ENCODE assay signal across 8 cellular contexts in the genomic region with DNA sequence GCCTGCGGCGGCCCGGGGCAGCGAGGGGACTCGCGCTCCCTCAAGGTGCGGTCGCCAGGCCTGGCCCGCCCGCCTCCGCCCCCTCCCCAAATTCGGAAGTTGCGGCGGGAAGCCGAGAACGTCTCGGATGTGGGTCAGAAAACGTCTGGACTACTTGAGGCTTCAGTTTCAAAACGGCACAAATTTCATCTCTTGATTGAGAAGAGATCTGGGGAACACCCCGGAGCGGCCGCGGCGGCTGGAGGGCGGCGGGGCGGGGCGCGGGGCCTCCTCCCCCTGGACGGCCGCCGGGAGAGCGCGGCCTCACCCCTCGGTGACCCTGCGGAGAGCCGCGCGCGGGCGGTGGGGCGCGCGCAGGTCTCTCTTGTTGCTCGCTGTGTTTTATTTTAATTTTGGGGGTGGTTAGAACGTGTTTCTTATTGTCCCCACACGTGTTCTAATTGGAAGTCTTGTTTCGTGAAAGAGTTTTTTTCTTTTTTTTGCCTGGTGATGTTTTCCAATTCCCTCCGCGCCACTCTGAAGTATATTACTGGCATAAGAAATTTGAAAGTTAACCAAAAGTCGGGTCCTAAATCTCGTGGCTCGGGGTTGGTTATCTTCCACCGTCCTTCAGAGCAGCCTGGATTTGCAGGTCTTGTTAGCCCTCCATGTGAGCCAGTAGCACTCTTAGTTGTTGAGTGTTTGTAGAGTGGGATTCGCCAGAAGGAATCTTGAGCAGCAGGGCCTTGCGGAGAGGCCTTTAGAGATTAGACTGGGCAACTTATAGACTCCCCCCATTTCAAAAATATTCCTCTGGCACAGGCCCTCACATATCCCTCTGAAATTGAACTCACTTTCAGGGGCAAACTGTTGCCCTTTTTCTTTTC. TPM values are rescaled to one million over a fixed set of nuclear protein-coding genes. Genes with fewer than 3 reads are reported as not detected.
DNase-seq lines count a peak whose midpoint lies in the region; ATAC-seq and TF ChIP-seq lines count a peak whose summit lies in the region.

No MANE protein-coding gene starts in this region.

- peak; percentile 13 for DNase-seq in EH (ENCODE audit: low read depth)
- peak; percentile 34 for DNase-seq in KG1 (lab: John Stamatoyannopoulos, UW)
- no peak for DNase-seq in astrocyte of the cerebellum (ENCODE audit: low read depth)
- DNase-seq in RKO (ENCODE audit: low spot score), result no peak
- DNase-seq in SHP77 treated with DMSO at 0.1 percent for 48 hours (lab: John Stamatoyannopoulos, UW), result no peak
- DNase-seq in GM19238 (ENCODE audit: insufficient read length, low spot score), result no peak

- in situ Hi-C loops in astrocyte of the cerebellum (cut with HindIII; ENCODE audit: low sequenced_read_pairs), result no loop called here

- TF ChIP-seq CTCF in astrocyte of the cerebellum (IDR thresholded peaks at IDR 0.05; ENCODE audit: low read depth, low read length, missing control alignments), result no peak

- ATAC-seq in HG02870 (IDR thresholded peaks at IDR 0.05; ENCODE audit: unreplicated experiment), result no peak

- H3K4me3 ChIP-seq in astrocyte of the cerebellum (ENCODE audit: low read depth, low read length) (peak overlapping the region; percentile 52), mononuclear cell (ENCODE audit: low read length) (peak overlapping the region; percentile 34)

- H3K4me1 ChIP-seq in mononuclear cell (ENCODE audit: insufficient read depth, low read length), result peaks cover 19% of the 10 kb centered on the region

- H3K9me3 ChIP-seq in mononuclear cell (ENCODE audit: low read depth, low read length), result no peaks in the 10 kb centered on the region

- peaks cover 29% of the 10 kb centered on the region for H3K27me3 ChIP-seq in mononuclear cell (ENCODE audit: insufficient read depth, low read length)

RNA-seq across cellular contexts. Expression of gene PCBP3, which starts 0.7 kb away (rescaled TPM):
- total RNA-seq in mononuclear cell, result 2.2 TPM

Comparison
In these comparisons a context has a peak if more than half of its experiments do, and no peak if none do; other contexts are left out.
1. DNase-seq: peak in EH (single experiment) and KG1 (single experiment); none in astrocyte of the cerebellum (single experiment), RKO (single experiment), SHP77 treated with DMSO at 0.1 percent for 48 hours (single experiment) and GM19238 (single experiment).